Comparison of ENCODE assay signal across 23 cellular contexts in genomic region chr2:233233618-233234230, GRCh38. TPM values are rescaled to one million over a fixed set of nuclear protein-coding genes. Genes with fewer than 3 reads are reported as not detected.
DNase-seq lines count a peak whose midpoint lies in the region; ATAC-seq and TF ChIP-seq lines count a peak whose summit lies in the region.
"Had no signal": no experiment of that assay in that cellular context is flagged by ENCODE, and none has a peak within 500 bp of the region (broad histone marks: within the 10 kb centered on the region; RNA-seq: fewer than 3 reads in every experiment).

No MANE protein-coding gene starts in this region.

- intact Hi-C loops in CD4-positive, alpha-beta memory T cell (cut with micrococcal nuclease) = no loop called here

- peaks cover 31 to 56% (median 46%) of the 10 kb centered on the region in 4 donors for H3K4me1 Mint-ChIP-seq in CD4-positive, alpha-beta memory T cell
- peaks cover 39% of the 10 kb centered on the region for H3K4me1 Mint-ChIP-seq in central memory CD8-positive, alpha-beta T cell
- H3K4me1 Mint-ChIP-seq: activated B cell treated with CpG ODN at 0.5 μM for 24 hours had no signal

- H3K9me3 ChIP-seq in CD4-positive, alpha-beta memory T cell (ENCODE audit: control insufficient read depth in 1 of 2, low read length in 2 of 2) = no peaks in the 10 kb centered on the region
- H3K9me3 ChIP-seq: esophagus muscularis mucosa, gastroesophageal sphincter had no signal

- H3K36me3 ChIP-seq in CD4-positive, alpha-beta memory T cell (ENCODE audit: insufficient read depth, low read length) = no peaks in the 10 kb centered on the region
- H3K36me3 ChIP-seq: esophagus muscularis mucosa, gastroesophageal sphincter had no signal

- no peak overlapping the region for H3K4me3 ChIP-seq in CD4-positive, alpha-beta memory T cell (ENCODE audit: low read length in 2 of 2)
- H3K4me3 ChIP-seq: esophagus muscularis mucosa, gastroesophageal sphincter, smooth muscle cell had no signal

- H3K27me3 ChIP-seq in CD4-positive, alpha-beta memory T cell (ENCODE audit: insufficient read depth, low read length) = no peaks in the 10 kb centered on the region
- H3K27me3 ChIP-seq: esophagus muscularis mucosa, gastroesophageal sphincter had no signal

- DNase-seq in SIG-M5 treated with dmso at 0.1 percent for 504 hours (lab: John Stamatoyannopoulos, UW; ENCODE audit: unreplicated experiment) (peak; percentile 83), SIG-M5 (lab: John Stamatoyannopoulos, UW) (no peak), SKM-1 treated with dmso at 0.1 percent for 144 hours (lab: John Stamatoyannopoulos, UW; ENCODE audit: unreplicated experiment) (peak; percentile 35), medulla oblongata (ENCODE audit: extremely low spot score) (no peak), GM10248 (ENCODE audit: extremely low spot score) (no peak), RWPE1 (ENCODE audit: low spot score) (no peak)
- no peak for DNase-seq in CD4-positive, alpha-beta memory T cell
- DNase-seq in central memory CD8-positive, alpha-beta T cell (ENCODE audit: low spot score in 2 of 2) = no peak
- DNase-seq: 8988T; activated B cell treated with CpG ODN at 0.5 μM for 24 hours; AML-193; effector memory CD4-positive, alpha-beta T cell; EL; islet precursor cell; NCI-H1436; NCI-H524 treated with DMSO at 0.1 percent for 48 hours; SHP77 treated with DMSO at 0.1 percent for 48 hours; stimulated activated CD4-positive, alpha-beta T cell treated with anti-CD3 and anti-CD28 coated beads, Interleukin-4, amount 100 ng/mL, for 1 hour; T-helper 9 cell had no signal

- no peaks in the 10 kb centered on the region for H3K36me3 Mint-ChIP-seq in CD4-positive, alpha-beta memory T cell
- peaks cover 4% of the 10 kb centered on the region for H3K36me3 Mint-ChIP-seq in central memory CD8-positive, alpha-beta T cell (ENCODE audit: insufficient read depth)

- peak overlapping the region in 6 of 8 donors; percentile 44 to 70 (median 51) for H3K4me3 Mint-ChIP-seq in CD4-positive, alpha-beta memory T cell
- H3K4me3 Mint-ChIP-seq in central memory CD8-positive, alpha-beta T cell = peak overlapping the region; percentile 36
- H3K4me3 Mint-ChIP-seq: activated B cell treated with CpG ODN at 0.5 μM for 24 hours had no signal

- no peaks in the 10 kb centered on the region for H3K27me3 Mint-ChIP-seq in CD4-positive, alpha-beta memory T cell
- H3K27me3 Mint-ChIP-seq in central memory CD8-positive, alpha-beta T cell = no peaks in the 10 kb centered on the region
- H3K27me3 Mint-ChIP-seq: activated B cell treated with CpG ODN at 0.5 μM for 24 hours had no signal

- POLR2A ChIA-PET in CD4-positive, alpha-beta memory T cell (lab: Charles Lee; ENCODE audit: partially characterized antibody) = interaction anchor here (0.9 to 1.3 kb wide), 5 partner anchors 16 to 37 kb away, joined by 3 to 4 read pairs (median 3); partner anchors contain the start of gene ATG16L1
- POLR2A ChIA-PET in GM10248 (lab: Yijun Ruan, JAX) = no interaction called here
- POLR2A ChIA-PET in RWPE1 (lab: Yijun Ruan, JAX; ENCODE audit: low non-redundant PET) = no interaction called here

- peaks cover 0 to 2% (median 0%) of the 10 kb centered on the region in 8 donors for H3K9me3 Mint-ChIP-seq in CD4-positive, alpha-beta memory T cell
- no peaks in the 10 kb centered on the region for H3K9me3 Mint-ChIP-seq in central memory CD8-positive, alpha-beta T cell
- H3K9me3 Mint-ChIP-seq: activated B cell treated with CpG ODN at 0.5 μM for 24 hours had no signal

- H3K27ac Mint-ChIP-seq in CD4-positive, alpha-beta memory T cell = peak overlapping the region in 6 of 7 donors; percentile 71 to 86 (median 74)
- peak overlapping the region; percentile 29 for H3K27ac Mint-ChIP-seq in central memory CD8-positive, alpha-beta T cell (ENCODE audit: low read depth)
- H3K27ac Mint-ChIP-seq: activated B cell treated with CpG ODN at 0.5 μM for 24 hours had no signal

- peaks cover 57% of the 10 kb centered on the region for H3K4me1 ChIP-seq in CD4-positive, alpha-beta memory T cell (ENCODE audit: insufficient read depth, low read length)
- H3K4me1 ChIP-seq: esophagus muscularis mucosa, gastroesophageal sphincter had no signal

- H3K27ac ChIP-seq in CD4-positive, alpha-beta memory T cell (ENCODE audit: low read depth, low read length) = peak overlapping the region; percentile 14
- H3K27ac ChIP-seq in RWPE1 = no peak overlapping the region
- H3K27ac ChIP-seq: esophagus muscularis mucosa, gastroesophageal sphincter had no signal

- TF ChIP-seq CTCF in GM10248 (IDR thresholded peaks at IDR 0.05; ENCODE audit: control extremely low read depth, extremely low read depth, low read depth, missing control alignments) = no peak
- no peak for TF ChIP-seq CTCF in RWPE1 (conservative IDR thresholded peaks at IDR 0.05; ENCODE audit: low read depth)

- ATAC-seq in central memory CD8-positive, alpha-beta T cell (replicated peaks; ENCODE audit: extremely low read depth, poor library complexity, severe bottlenecking) = no peak
- ATAC-seq: gastroesophageal sphincter, HepG2 had no signal

- CTCF ChIA-PET in CD4-positive, alpha-beta memory T cell (lab: Charles Lee; ENCODE audit: partially characterized antibody) = interaction anchor here (2.0 to 4.2 kb wide), 2 partner anchors 11 to 17 kb away, joined by 5 to 21 read pairs; partner anchors contain the start of gene ATG16L1
- CTCF ChIA-PET in GM10248 (lab: Yijun Ruan, JAX) = interaction anchor here (0.7 to 4.8 kb wide), 2 partner anchors 18 to 50 kb away, joined by 3 to 22 read pairs; partner anchors contain the start of gene ATG16L1
- CTCF ChIA-PET in RWPE1 (lab: Yijun Ruan, JAX) = no interaction called here

RNA-seq across cellular contexts. Expression of gene ATG16L1, which starts 17.7 kb away (rescaled TPM):
- 10 to 100 TPM; 81.1 to 89.4 TPM for total RNA-seq in CD4-positive, alpha-beta memory T cell
- 10 to 100 TPM; 12.3 to 20.0 TPM for polyA plus RNA-seq in CD4-positive, alpha-beta memory T cell

Comparison
In these comparisons a context has a peak if more than half of its experiments do, and no peak if none do; other contexts are left out.
1. DNase-seq: peak in SIG-M5 treated with dmso at 0.1 percent for 504 hours (single experiment) and SKM-1 treated with dmso at 0.1 percent for 144 hours (single experiment); none in SIG-M5 (single experiment), CD4-positive, alpha-beta memory T cell (0 of 5), central memory CD8-positive, alpha-beta T cell (0 of 2), medulla oblongata (single experiment), GM10248 (single experiment) and RWPE1 (single experiment).